In the genomic region with DNA sequence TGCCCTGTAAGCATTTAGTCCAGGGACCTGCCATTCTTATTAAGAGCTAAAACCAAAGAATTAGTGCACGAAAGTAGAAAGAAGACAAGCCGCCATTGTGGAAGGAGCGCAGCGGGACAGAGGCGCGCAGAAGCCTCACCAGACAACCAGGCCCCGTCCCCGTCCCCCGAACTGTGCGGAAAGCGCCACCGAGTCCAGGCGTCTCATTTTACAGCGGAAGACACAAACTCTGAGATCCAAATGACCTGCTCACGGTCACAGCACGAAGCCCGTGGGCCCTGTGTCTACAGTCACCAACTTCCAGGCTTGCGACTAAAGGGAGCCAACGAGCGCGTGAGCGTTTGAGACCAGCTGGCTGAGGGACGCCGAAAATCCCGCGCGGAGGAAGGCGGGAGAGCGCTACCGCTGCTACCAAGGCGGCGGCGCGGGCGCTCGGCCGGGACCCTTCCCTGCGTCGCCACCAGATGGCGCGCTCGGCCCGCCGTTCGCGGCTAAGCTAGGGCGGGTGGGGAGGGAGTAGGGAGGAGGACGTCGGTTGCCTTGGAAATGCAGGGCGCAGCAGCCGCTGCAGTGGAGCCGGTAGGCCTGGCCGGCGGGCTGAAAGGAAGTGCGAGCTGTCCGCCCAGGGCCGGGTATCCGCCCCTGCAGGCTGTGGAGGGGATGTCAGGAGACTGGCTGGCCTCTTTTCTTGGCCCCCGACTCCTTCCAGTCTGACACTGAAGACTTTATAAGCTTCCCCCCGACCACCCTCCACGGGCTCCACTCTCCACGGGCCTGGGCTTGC, we compare ENCODE assay signal across 8 cellular contexts. TPM values are rescaled to one million over a fixed set of nuclear protein-coding genes. Genes with fewer than 3 reads are reported as not detected.
DNase-seq lines count a peak whose midpoint lies in the region; ATAC-seq, FAIRE-seq and TF ChIP-seq lines count a peak whose summit lies in the region.

No MANE protein-coding gene starts in this region.

- peak overlapping the region; percentile 61 for H2AFZ ChIP-seq in neural cell (ENCODE audit: low read depth, low read length)

- H3K9me3 ChIP-seq in neural cell (ENCODE audit: low read length): no peaks in the 10 kb centered on the region

- peaks cover 11% of the 10 kb centered on the region for H3K4me1 Mint-ChIP-seq in stimulated activated naive CD8-positive, alpha-beta T cell treated with anti-CD3 and anti-CD28 coated beads, Interleukin-15, amount 100 ng/mL, for 72 hours

- peak overlapping the region; percentile 42 for H3K4me3 ChIP-seq in LNCaP clone FGC (ENCODE audit: low read depth, low read length)
- peak overlapping the region; percentile 67 for H3K4me3 ChIP-seq in fibroblast of villous mesenchyme (ENCODE audit: low read depth, low read length)
- H3K4me3 ChIP-seq in neural cell (ENCODE audit: low read length): peak overlapping the region; percentile 69

- no peaks in the 10 kb centered on the region for H3K9me2 ChIP-seq in neural cell (ENCODE audit: insufficient read depth, low read length)

- peak; percentile 59 for TF ChIP-seq POLR2A in H54 (IDR thresholded peaks at IDR 0.05; ENCODE audit: low read depth, low read length)

- TF ChIP-seq RAD21 in neural cell (conservative IDR thresholded peaks at IDR 0.05): peak; percentile 92

- peak overlapping the region; percentile 41 for H3K4me2 ChIP-seq in neural cell (ENCODE audit: low read length)

- FAIRE-seq in H54 (lab: Jason Lieb, UNC): peak; percentile 43

- TF ChIP-seq CTCF in LNCaP clone FGC (IDR thresholded peaks at IDR 0.05; ENCODE audit: control insufficient read depth, extremely low read depth, insufficient read depth) (peak; percentile 87), fibroblast of villous mesenchyme (IDR thresholded peaks at IDR 0.05; ENCODE audit: insufficient read depth, low read depth, low read length) (peak; percentile 61), neural cell (IDR thresholded peaks at IDR 0.05; ENCODE audit: poor library complexity, severe bottlenecking) (peak; percentile 90)

- peak; percentile 98 for ATAC-seq in stimulated activated naive CD8-positive, alpha-beta T cell treated with anti-CD3 and anti-CD28 coated beads, Interleukin-15, amount 100 ng/mL, for 72 hours

- H3K27me3 ChIP-seq in neural cell (ENCODE audit: insufficient read depth, low read depth, low read length): no peaks in the 10 kb centered on the region

- H3K9me3 Mint-ChIP-seq in stimulated activated naive CD8-positive, alpha-beta T cell treated with anti-CD3 and anti-CD28 coated beads, Interleukin-15, amount 100 ng/mL, for 72 hours: peaks cover 0 to 4% of the 10 kb centered on the region in 2 donors

- H3K36me3 ChIP-seq in neural cell (ENCODE audit: insufficient read depth, low read length): no peaks in the 10 kb centered on the region

- H3K27ac Mint-ChIP-seq in stimulated activated naive CD8-positive, alpha-beta T cell treated with anti-CD3 and anti-CD28 coated beads, Interleukin-15, amount 100 ng/mL, for 72 hours: peak overlapping the region; percentile 92 to 97

- H3K27ac ChIP-seq in neural cell (ENCODE audit: low read length): no peak overlapping the region

- no peaks in the 10 kb centered on the region for H3F3A ChIP-seq in neural cell (ENCODE audit: insufficient read depth, low read length, poor library complexity, severe bottlenecking)

- H3K9ac ChIP-seq in neural cell (ENCODE audit: low read length): peak overlapping the region; percentile 39

- H3K79me2 ChIP-seq in neural cell (replicated peaks; ENCODE audit: insufficient read depth, low read length): no peaks in the 10 kb centered on the region

- DNase-seq in ELR (ENCODE audit: low read depth): peak; percentile 94
- DNase-seq in H54 (ENCODE audit: insufficient read length, low spot score): peak; percentile 98
- DNase-seq in LNCaP clone FGC (ENCODE audit: low read depth): peak; percentile 49
- peak; percentile 93 for DNase-seq in RPMI8226
- peak; percentile 85 for DNase-seq in activated T-helper 9 cell treated with anti-CD3 and anti-CD28 coated beads, Interleukin-2, amount 50 U/mL, for 16 hours (ENCODE audit: low read depth)
- peak; percentile 93 for DNase-seq in fibroblast of villous mesenchyme (ENCODE audit: low read depth)
- DNase-seq in stimulated activated naive CD8-positive, alpha-beta T cell treated with anti-CD3 and anti-CD28 coated beads, Interleukin-15, amount 100 ng/mL, for 72 hours: peak; percentile 93 to 96

- peaks cover 7% of the 10 kb centered on the region for H3K27me3 Mint-ChIP-seq in stimulated activated naive CD8-positive, alpha-beta T cell treated with anti-CD3 and anti-CD28 coated beads, Interleukin-15, amount 100 ng/mL, for 72 hours

- H3K4me3 Mint-ChIP-seq in stimulated activated naive CD8-positive, alpha-beta T cell treated with anti-CD3 and anti-CD28 coated beads, Interleukin-15, amount 100 ng/mL, for 72 hours: peak overlapping the region; percentile 89 to 94

- no peak for TF ChIP-seq EP300 in neural cell (conservative IDR thresholded peaks at IDR 0.05; ENCODE audit: poor library complexity, severe bottlenecking)

- H4K20me1 ChIP-seq in neural cell (ENCODE audit: insufficient read depth): no peaks in the 10 kb centered on the region

TF ChIP-seq in neural cell, 6 proteins besides CTCF, POLR2A, EP300 and RAD21:
- TF ChIP-seq MXI1 (conservative IDR thresholded peaks at IDR 0.05; ENCODE audit: poor library complexity, severe bottlenecking) (peak; percentile 74), POLR2AphosphoS5 (IDR thresholded peaks at IDR 0.05) (no peak), SMC3 (conservative IDR thresholded peaks at IDR 0.05; ENCODE audit: poor library complexity) (peak; percentile 91), TAF1 (IDR thresholded peaks at IDR 0.05; ENCODE audit: low read depth) (no peak)

RNA-seq across cellular contexts. Expression of gene CCDC83, which starts 0.4 kb away (rescaled TPM):
- not detected in 2 replicates for total RNA-seq in fibroblast of villous mesenchyme
- polyA plus RNA-seq in neural cell: not detected in 2 replicates
- polyA minus RNA-seq in neural cell: not detected in 2 replicates

RNA-seq across cellular contexts. Expression of gene SYTL2, which starts 43.8 kb away (rescaled TPM):
- 10.8 and 28.3 TPM in 2 replicates for total RNA-seq in fibroblast of villous mesenchyme
- polyA plus RNA-seq in neural cell: 2.3 and 4.5 TPM in 2 replicates
- polyA minus RNA-seq in neural cell: 2.9 and 3.8 TPM in 2 replicates
